8 cellular contexts compared by ENCODE assay signal in genomic region chr16:76653390-76654026, GRCh38.
DNase-seq lines count a peak whose midpoint lies in the region; ATAC-seq and TF ChIP-seq lines count a peak whose summit lies in the region.

No MANE protein-coding gene starts in this region.

- H3K4me1 ChIP-seq in lower lobe of right lung: no peaks in the 10 kb centered on the region

- peak; percentile 77 for ATAC-seq in HG02973 (IDR thresholded peaks at IDR 0.05; ENCODE audit: unreplicated experiment)
- ATAC-seq in lower lobe of right lung: peak in 1 of 2 donors; percentile 45
- ATAC-seq in HG02763 (IDR thresholded peaks at IDR 0.05; ENCODE audit: unreplicated experiment): no peak

- intact Hi-C loops in lower lobe of right lung (cut with DNase I): no loop called here

- H3K36me3 ChIP-seq in lower lobe of right lung: no peaks in the 10 kb centered on the region

- in situ Hi-C loops in astrocyte of the spinal cord (cut with HindIII; ENCODE audit: low sequenced_read_pairs): no loop called here

- H3K27ac ChIP-seq in lower lobe of right lung: no peak overlapping the region

- DNase-seq in NCI-H2107 treated with DMSO at 0.1 percent for 48 hours (lab: John Stamatoyannopoulos, UW; ENCODE audit: unreplicated experiment) (peak; percentile 87), NCI-H2107 (lab: John Stamatoyannopoulos, UW) (no peak), NCI-H2196 (lab: John Stamatoyannopoulos, UW; ENCODE audit: unreplicated experiment) (peak; percentile 23), astrocyte of the spinal cord (ENCODE audit: low read depth, low spot score) (peak; percentile 46), lower lobe of right lung (no peak), NK-92 (lab: John Stamatoyannopoulos, UW; ENCODE audit: unreplicated experiment) (no peak)

- H3K27me3 ChIP-seq in lower lobe of right lung (ENCODE audit: low read depth): no peaks in the 10 kb centered on the region

- peak; percentile 56 for TF ChIP-seq CTCF in astrocyte of the spinal cord (IDR thresholded peaks at IDR 0.05; ENCODE audit: low read depth, low read length)
- peak; percentile 43 for TF ChIP-seq CTCF in lower lobe of right lung (IDR thresholded peaks at IDR 0.05)

- H3K9me3 ChIP-seq in lower lobe of right lung: no peaks in the 10 kb centered on the region

- no peak overlapping the region for H3K4me3 ChIP-seq in astrocyte of the spinal cord (ENCODE audit: low read depth, low read length)
- no peak overlapping the region for H3K4me3 ChIP-seq in lower lobe of right lung

Comparison
In these comparisons a context has a peak if more than half of its experiments do, and no peak if none do; other contexts are left out.
1. DNase-seq: peak in NCI-H2107 treated with DMSO at 0.1 percent for 48 hours (single experiment), NCI-H2196 (single experiment) and astrocyte of the spinal cord (single experiment); none in NCI-H2107 (single experiment), lower lobe of right lung (single experiment) and NK-92 (single experiment).